In the genomic region with DNA sequence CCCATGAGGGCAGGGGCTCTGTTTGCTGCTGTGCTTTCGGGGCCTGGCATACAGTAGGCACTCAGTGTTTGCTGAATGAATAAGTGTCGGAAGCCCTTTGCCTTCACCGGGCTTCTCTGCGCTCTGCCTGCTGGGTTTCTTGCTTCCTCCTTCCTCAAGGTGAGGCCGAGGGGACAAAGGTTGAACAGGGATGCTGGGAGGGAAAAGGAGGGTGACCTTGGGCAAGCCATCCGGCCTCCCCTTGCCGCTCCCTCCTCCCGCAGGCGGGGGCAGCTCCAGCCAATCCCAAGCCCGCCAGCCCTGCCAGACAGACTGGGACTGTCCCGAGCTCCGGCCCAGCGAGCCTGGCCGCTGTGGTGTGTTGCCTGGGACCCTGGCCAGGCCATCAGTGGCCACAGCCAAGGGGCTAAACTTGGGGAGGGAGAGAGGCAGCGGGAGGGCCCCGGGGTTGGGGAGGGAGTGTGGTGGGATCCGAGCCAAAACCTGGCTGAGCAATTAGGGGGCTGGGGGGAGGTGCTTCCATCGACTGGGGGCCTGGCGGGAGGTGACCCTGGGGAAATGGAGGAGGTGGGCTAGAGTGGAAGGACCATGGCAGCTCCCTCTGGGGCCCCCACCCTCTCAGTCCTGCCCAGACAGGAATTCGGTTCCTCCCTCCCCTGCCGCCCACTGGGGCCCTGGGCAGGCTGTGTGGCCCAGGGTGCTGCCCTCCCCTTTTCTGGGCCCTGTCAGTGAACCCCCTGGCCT, we compare ENCODE assay signal across 9 cellular contexts. TPM values are rescaled to one million over a fixed set of nuclear protein-coding genes. Genes with fewer than 3 reads are reported as not detected.
A peak's percentile ranks its signal among the peaks of the same experiment; 100 is the strongest.
DNase-seq lines count a peak whose midpoint lies in the region; TF ChIP-seq lines count a peak whose summit lies in the region.
"Had no signal": no experiment of that assay in that cellular context is flagged by ENCODE, and none has a peak within 500 bp of the region (broad histone marks: within the 10 kb centered on the region; RNA-seq: fewer than 3 reads in every experiment).

No MANE protein-coding gene starts in this region.

- H3K4me3 Mint-ChIP-seq in CD8-positive, alpha-beta memory T cell = peak overlapping the region in 2 of 7 donors; percentile 37 to 48

- no peaks in the 10 kb centered on the region for H3K36me3 Mint-ChIP-seq in CD8-positive, alpha-beta memory T cell

- H3K4me1 ChIP-seq in OCI-LY1 (ENCODE audit: insufficient read depth, low read length, severe bottlenecking) (peaks cover 42% of the 10 kb centered on the region), fibroblast of lung (ENCODE audit: control insufficient read depth, extremely low read depth, insufficient read depth, low read length) (peaks cover 19% of the 10 kb centered on the region), mesodermal cell (ENCODE audit: control insufficient read depth, insufficient read depth, low read length, poor library complexity, severe bottlenecking) (peaks cover 26% of the 10 kb centered on the region), tibial artery (peaks cover 0 to 54% (median 52%) of the 10 kb centered on the region in 4 donors)
- peaks cover 27% of the 10 kb centered on the region for H3K4me1 ChIP-seq in CD8-positive, alpha-beta memory T cell (ENCODE audit: insufficient read depth, low read length)

- H3K36me3 ChIP-seq in OCI-LY1 (ENCODE audit: insufficient read depth, low read length) = no peaks in the 10 kb centered on the region
- H3K36me3 ChIP-seq in fibroblast of lung (ENCODE audit: control insufficient read depth, insufficient read depth, low read length) = no peaks in the 10 kb centered on the region
- peaks cover under 1% of the 10 kb centered on the region for H3K36me3 ChIP-seq in mesodermal cell (ENCODE audit: control insufficient read depth, insufficient read depth, low read length)
- H3K36me3 ChIP-seq in tibial artery = no peaks in the 10 kb centered on the region
- H3K36me3 ChIP-seq in CD8-positive, alpha-beta memory T cell (ENCODE audit: insufficient read depth, low read length) = no peaks in the 10 kb centered on the region

- H3K27ac ChIP-seq in OCI-LY1 (ENCODE audit: low read depth, low read length, poor library complexity, severe bottlenecking) (no peak overlapping the region), fibroblast of lung (ENCODE audit: insufficient read depth, low read length) (no peak overlapping the region), mesodermal cell (ENCODE audit: low read depth, low read length, severe bottlenecking) (peak overlapping the region; percentile 89), tibial artery (peak overlapping the region; percentile 87 to 95)
- H3K27ac ChIP-seq in CD8-positive, alpha-beta memory T cell (ENCODE audit: low read depth, low read length) = no peak overlapping the region

- POLR2A ChIA-PET in HEK293T (lab: Yijun Ruan, JAX) = interaction anchor here (1.2 to 1.6 kb wide), 2 partner anchors 55 to 265 kb away, joined by 3 read pairs; partner anchors contain the start of gene STIP1
- POLR2A ChIA-PET in CD8-positive, alpha-beta memory T cell (lab: Charles Lee) = no interaction called here

- WGBS in mesodermal cell (ENCODE audit: insufficient coverage in 2 of 2), 2 experiments = 23 to 24% methylated on average over 12 to 18 of the region's 21 CpGs

- peak overlapping the region in 1 of 8 donors; percentile 23 for H3K27ac Mint-ChIP-seq in CD8-positive, alpha-beta memory T cell

- H3K9me2 ChIP-seq in OCI-LY1 (ENCODE audit: low read depth, low read length) = no peaks in the 10 kb centered on the region

- peak in 1 of 2 donors; percentile 25 for DNase-seq in fibroblast of lung (ENCODE audit: low read depth in 2 of 2)
- DNase-seq in tibial artery = peak; percentile 61 to 94
- no peak for DNase-seq in OCI-M1 (lab: John Stamatoyannopoulos, UW)
- DNase-seq in HEK293T (ENCODE audit: extremely low spot score) = no peak
- no peak for DNase-seq in CD8-positive, alpha-beta memory T cell
- DNase-seq in NCI-H146 treated with DMSO at 0.1 percent for 48 hours (lab: John Stamatoyannopoulos, UW; ENCODE audit: unreplicated experiment) = no peak
- DNase-seq: NCI-H2107 had no signal

- H2AFZ ChIP-seq in OCI-LY1 (ENCODE audit: low read length) (no peak overlapping the region), fibroblast of lung (ENCODE audit: low read length) (peak overlapping the region; percentile 23)

- H3K4me2 ChIP-seq in OCI-LY1 (ENCODE audit: low read length) = peak overlapping the region; percentile 82; the same call in 1 of the 2 replicates
- H3K4me2 ChIP-seq in fibroblast of lung (ENCODE audit: extremely low read depth, insufficient read depth, low read length) = peak overlapping the region; percentile 45

- peaks cover 0 to 2% of the 10 kb centered on the region in 2 donors for H3K27me3 Mint-ChIP-seq in CD8-positive, alpha-beta memory T cell

- H3K4me1 Mint-ChIP-seq in CD8-positive, alpha-beta memory T cell = peaks cover 8 to 22% (median 9%) of the 10 kb centered on the region in 3 donors

- no peaks in the 10 kb centered on the region for H3K79me2 ChIP-seq in OCI-LY1 (ENCODE audit: insufficient read depth, low read length)
- no peaks in the 10 kb centered on the region for H3K79me2 ChIP-seq in fibroblast of lung (ENCODE audit: control insufficient read depth, insufficient read depth, low read length)

- H3K9me3 ChIP-seq in OCI-LY1 (ENCODE audit: low read length) = no peaks in the 10 kb centered on the region
- no peaks in the 10 kb centered on the region for H3K9me3 ChIP-seq in fibroblast of lung (ENCODE audit: control insufficient read depth, insufficient read depth, low read depth, low read length)
- no peaks in the 10 kb centered on the region for H3K9me3 ChIP-seq in mesodermal cell (ENCODE audit: control insufficient read depth, low read length)
- no peaks in the 10 kb centered on the region for H3K9me3 ChIP-seq in tibial artery
- no peaks in the 10 kb centered on the region for H3K9me3 ChIP-seq in CD8-positive, alpha-beta memory T cell (ENCODE audit: low read length)

- H4K20me1 ChIP-seq in OCI-LY1 (ENCODE audit: insufficient read depth, low read length) = no peaks in the 10 kb centered on the region
- H4K20me1 ChIP-seq in fibroblast of lung (ENCODE audit: control insufficient read depth, extremely low read depth, insufficient read depth, low read length) = no peaks in the 10 kb centered on the region

- no peak for TF ChIP-seq CTCF in OCI-LY1 (IDR thresholded peaks at IDR 0.05; ENCODE audit: low read length)
- TF ChIP-seq CTCF in fibroblast of lung (conservative IDR thresholded peaks at IDR 0.05 in 1 of 2, IDR thresholded peaks at IDR 0.05 in 1 of 2; ENCODE audit: low read depth in 1 of 2, low read length in 2 of 2) = no peak
- TF ChIP-seq CTCF in tibial artery (IDR thresholded peaks at IDR 0.05) = no peak

- H3K9ac ChIP-seq in OCI-LY1 (ENCODE audit: low read length) = no peak overlapping the region
- no peak overlapping the region for H3K9ac ChIP-seq in fibroblast of lung (ENCODE audit: insufficient read depth, low read length)

- no peaks in the 10 kb centered on the region for H3F3A ChIP-seq in OCI-LY1 (ENCODE audit: insufficient read depth, low read length)

- intact Hi-C loops in tibial artery (cut with DNase I; ENCODE audit: low total_unique reads) = no loop called here

- CTCF ChIA-PET in HEK293T (lab: Yijun Ruan, JAX) = no interaction called here
- CTCF ChIA-PET in CD8-positive, alpha-beta memory T cell (lab: Charles Lee) = interaction anchor here (0.7 to 2.4 kb wide), 6 partner anchors 16 to 132 kb away, joined by 3 to 16 read pairs (median 4); partner anchors contain the start of gene MARK2

- H3K9me3 Mint-ChIP-seq in CD8-positive, alpha-beta memory T cell = no peaks in the 10 kb centered on the region

- no peak overlapping the region for H3K4me3 ChIP-seq in OCI-LY1 (ENCODE audit: low read depth, low read length, poor library complexity, severe bottlenecking)
- H3K4me3 ChIP-seq in fibroblast of lung (replicated peaks in 1 of 4; ENCODE audit: control extremely low read depth in 1 of 4, insufficient read depth in 1 of 4, low read depth in 3 of 4, low read length in 4 of 4) = no peak overlapping the region
- no peak overlapping the region for H3K4me3 ChIP-seq in mesodermal cell (ENCODE audit: extremely low read depth, insufficient read depth, low read length, poor library complexity, severe bottlenecking)
- peak overlapping the region; percentile 40 to 50 for H3K4me3 ChIP-seq in tibial artery
- no peak overlapping the region for H3K4me3 ChIP-seq in CD8-positive, alpha-beta memory T cell (ENCODE audit: low read length)

- H3K27me3 ChIP-seq in OCI-LY1 (ENCODE audit: insufficient read depth, low read length) (peaks cover 4% of the 10 kb centered on the region), fibroblast of lung (ENCODE audit: control insufficient read depth, insufficient read depth, low read length) (peaks cover 6% of the 10 kb centered on the region), tibial artery (no peaks in the 10 kb centered on the region)
- H3K27me3 ChIP-seq in CD8-positive, alpha-beta memory T cell (ENCODE audit: insufficient read depth, low read length, poor library complexity, severe bottlenecking) = no peaks in the 10 kb centered on the region

TF ChIP-seq in HEK293T, 16 proteins besides CTCF, POLR2A, EP300 and RAD21 (continues in another document):
- TF ChIP-seq ZNF384 (IDR thresholded peaks at IDR 0.05) (no peak), HDGF (IDR thresholded peaks at IDR 0.05; ENCODE audit: borderline replicate concordance) (no peak), FOXA1 (IDR thresholded peaks at IDR 0.05) (no peak), ARNT (IDR thresholded peaks at IDR 0.05) (no peak), FOXM1 (IDR thresholded peaks at IDR 0.05; ENCODE audit: borderline replicate concordance) (no peak), NFRKB (IDR thresholded peaks at IDR 0.05) (no peak)

RNA-seq across cellular contexts. Expression of gene RCOR2, which starts 3.3 kb away (rescaled TPM):
- 4.1 and 5.6 TPM in 2 replicates for total RNA-seq in fibroblast of lung
- 1.8 and 3.9 TPM in 2 replicates for polyA plus RNA-seq in fibroblast of lung
- polyA plus RNA-seq in fibroblast of lung (2012) = 2.1 and 4.9 TPM in 2 replicates
- 2.2 and 10.4 TPM in 2 replicates for polyA minus RNA-seq in fibroblast of lung (ENCODE audit: low replicate concordance)
- polyA plus RNA-seq in mesodermal cell (2013, experiment 1 of 2) = 29.9 TPM
- polyA plus RNA-seq in mesodermal cell (2013, experiment 2 of 2) = 28.3 TPM
- total RNA-seq in CD8-positive, alpha-beta memory T cell = under 1 TPM; 0.11 to 0.13 TPM
- not detected for polyA plus RNA-seq in CD8-positive, alpha-beta memory T cell

RNA-seq across cellular contexts. Expression of gene NAA40, which starts 18.5 kb away (rescaled TPM):
- total RNA-seq in fibroblast of lung = 7.2 and 9.2 TPM in 2 replicates
- 19.1 and 19.7 TPM in 2 replicates for polyA plus RNA-seq in fibroblast of lung
- polyA plus RNA-seq in fibroblast of lung (2012) = 9.7 and 12.2 TPM in 2 replicates
- polyA minus RNA-seq in fibroblast of lung (ENCODE audit: low replicate concordance) = 14.0 and 16.3 TPM in 2 replicates
- polyA plus RNA-seq in mesodermal cell (2013, experiment 1 of 2) = 22.4 TPM
- polyA plus RNA-seq in mesodermal cell (2013, experiment 2 of 2) = 18.8 TPM
- total RNA-seq in CD8-positive, alpha-beta memory T cell = 10 to 100 TPM; 20.2 to 26.2 TPM
- polyA plus RNA-seq in CD8-positive, alpha-beta memory T cell = 15.9 TPM

RNA-seq across cellular contexts. Expression of gene COX8A, which starts 54.1 kb away (rescaled TPM):
- 255 and 409 TPM in 2 replicates for total RNA-seq in fibroblast of lung
- polyA plus RNA-seq in fibroblast of lung = 200 and 330 TPM in 2 replicates
- 442 and 742 TPM in 2 replicates for polyA plus RNA-seq in fibroblast of lung (2012)
- 456 and 866 TPM in 2 replicates for polyA minus RNA-seq in fibroblast of lung (ENCODE audit: low replicate concordance)
- polyA plus RNA-seq in mesodermal cell (2013, experiment 1 of 2) = 375 TPM
- 310 TPM for polyA plus RNA-seq in mesodermal cell (2013, experiment 2 of 2)
- total RNA-seq in CD8-positive, alpha-beta memory T cell = 100 to 1,000 TPM; 373 to 424 TPM
- polyA plus RNA-seq in CD8-positive, alpha-beta memory T cell = 388 TPM

Comparison
In these comparisons a context has a peak if more than half of its experiments do, and no peak if none do; other contexts are left out.
1. H3K27ac ChIP-seq: peak in mesodermal cell (single experiment) and tibial artery (2 of 2); none in OCI-LY1 (single experiment), fibroblast of lung (single experiment) and CD8-positive, alpha-beta memory T cell (single experiment).
2. H3K4me3 ChIP-seq: peak in tibial artery (2 of 2); none in OCI-LY1 (single experiment), fibroblast of lung (0 of 4), mesodermal cell (single experiment) and CD8-positive, alpha-beta memory T cell (single experiment).
3. DNase-seq: peak in tibial artery (2 of 2); none in OCI-M1 (single experiment), HEK293T (single experiment), CD8-positive, alpha-beta memory T cell (0 of 5) and NCI-H146 treated with DMSO at 0.1 percent for 48 hours (single experiment).